ENCODE assay signal across 1 cellular context in the genomic region with DNA sequence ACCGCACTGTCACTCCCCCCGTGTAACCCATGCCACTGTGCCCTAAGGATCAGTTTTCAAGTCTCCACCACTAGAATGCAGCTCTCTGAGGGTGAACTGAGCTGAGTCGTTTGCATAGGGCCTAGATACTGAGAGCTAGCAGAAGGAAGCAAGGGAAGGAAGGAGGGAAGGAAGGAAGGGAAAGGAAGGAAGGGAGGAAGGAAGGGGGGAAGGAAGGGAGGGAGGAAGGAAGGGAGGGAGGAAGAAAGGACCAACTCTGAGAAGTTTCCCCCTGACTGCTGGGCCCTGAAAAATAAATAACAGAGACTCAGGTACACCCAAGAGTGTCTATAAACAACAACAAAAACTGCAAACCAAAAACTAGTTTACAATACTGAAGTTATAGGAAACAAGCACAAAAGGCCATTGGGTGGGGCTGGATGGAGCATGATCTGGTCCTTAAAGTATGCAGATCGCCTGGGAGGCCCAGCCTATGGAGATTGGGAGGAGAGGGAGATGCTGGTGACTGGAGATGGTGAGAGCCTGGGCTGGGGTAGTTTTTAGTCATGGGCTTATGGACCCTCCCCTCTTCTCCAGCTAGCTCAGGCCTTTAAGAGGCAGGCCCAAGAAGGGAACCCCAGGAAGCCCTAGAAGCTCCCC.
TF ChIP-seq lines count a peak whose summit lies in the region.

No MANE protein-coding gene starts in this region.

TF ChIP-seq in HEK293, 187 proteins besides CTCF, POLR2A, EP300 and RAD21 (continued from another document):
- TF ChIP-seq, protein P1, sequence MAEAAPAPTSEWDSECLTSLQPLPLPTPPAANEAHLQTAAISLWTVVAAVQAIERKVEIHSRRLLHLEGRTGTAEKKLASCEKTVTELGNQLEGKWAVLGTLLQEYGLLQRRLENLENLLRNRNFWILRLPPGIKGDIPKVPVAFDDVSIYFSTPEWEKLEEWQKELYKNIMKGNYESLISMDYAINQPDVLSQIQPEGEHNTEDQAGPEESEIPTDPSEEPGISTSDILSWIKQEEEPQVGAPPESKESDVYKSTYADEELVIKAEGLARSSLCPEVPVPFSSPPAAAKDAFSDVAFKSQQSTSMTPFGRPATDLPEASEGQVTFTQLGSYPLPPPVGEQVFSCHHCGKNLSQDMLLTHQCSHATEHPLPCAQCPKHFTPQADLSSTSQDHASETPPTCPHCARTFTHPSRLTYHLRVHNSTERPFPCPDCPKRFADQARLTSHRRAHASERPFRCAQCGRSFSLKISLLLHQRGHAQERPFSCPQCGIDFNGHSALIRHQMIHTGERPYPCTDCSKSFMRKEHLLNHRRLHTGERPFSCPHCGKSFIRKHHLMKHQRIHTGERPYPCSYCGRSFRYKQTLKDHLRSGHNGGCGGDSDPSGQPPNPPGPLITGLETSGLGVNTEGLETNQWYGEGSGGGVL (tag by site-specific recombination; IDR thresholded peaks at IDR 0.05): peak; percentile 77
- TF ChIP-seq KLF17 (tag by site-specific recombination; IDR thresholded peaks at IDR 0.05) (no peak), SCRT1 (tag by site-specific recombination; IDR thresholded peaks at IDR 0.05; ENCODE audit: borderline replicate concordance) (no peak), ZNF132 (tag by site-specific recombination; IDR thresholded peaks at IDR 0.05; ENCODE audit: borderline replicate concordance) (no peak), ZFHX2 (tag by site-specific recombination; conservative IDR thresholded peaks at IDR 0.05) (no peak), PRDM6 (tag by site-specific recombination; IDR thresholded peaks at IDR 0.05) (no peak), ZNF121 (tag by site-specific recombination; IDR thresholded peaks at IDR 0.05) (no peak), ZNF571 (tag by site-specific recombination; IDR thresholded peaks at IDR 0.05) (no peak)
- TF ChIP-seq, protein P2, sequence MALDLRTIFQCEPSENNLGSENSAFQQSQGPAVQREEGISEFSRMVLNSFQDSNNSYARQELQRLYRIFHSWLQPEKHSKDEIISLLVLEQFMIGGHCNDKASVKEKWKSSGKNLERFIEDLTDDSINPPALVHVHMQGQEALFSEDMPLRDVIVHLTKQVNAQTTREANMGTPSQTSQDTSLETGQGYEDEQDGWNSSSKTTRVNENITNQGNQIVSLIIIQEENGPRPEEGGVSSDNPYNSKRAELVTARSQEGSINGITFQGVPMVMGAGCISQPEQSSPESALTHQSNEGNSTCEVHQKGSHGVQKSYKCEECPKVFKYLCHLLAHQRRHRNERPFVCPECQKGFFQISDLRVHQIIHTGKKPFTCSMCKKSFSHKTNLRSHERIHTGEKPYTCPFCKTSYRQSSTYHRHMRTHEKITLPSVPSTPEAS (tag by site-specific recombination; IDR thresholded peaks at IDR 0.05): no peak
